Comparison of ENCODE assay signal across 34 cellular contexts in the genomic region with DNA sequence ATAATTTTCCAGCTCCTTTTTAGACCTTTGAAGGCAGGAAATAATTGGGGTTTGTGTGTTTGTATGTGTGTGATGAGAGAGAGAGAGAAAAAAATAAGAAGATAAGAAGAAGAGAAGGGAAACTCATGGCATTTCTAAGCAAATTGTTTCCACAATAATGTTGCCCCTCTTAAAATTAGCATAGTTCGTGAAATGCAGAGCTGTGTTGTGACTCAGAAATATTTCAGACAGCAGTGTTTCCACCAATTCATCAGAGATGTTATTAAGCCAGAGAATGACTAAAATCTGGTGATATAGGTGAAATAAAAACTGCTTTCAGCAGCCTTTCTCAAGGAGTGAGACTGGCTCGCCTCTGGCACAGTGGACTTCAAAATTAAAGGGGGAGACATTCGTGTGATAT.
DNase-seq lines count a peak whose midpoint lies in the region; ATAC-seq, FAIRE-seq and TF ChIP-seq lines count a peak whose summit lies in the region.
"Had no signal": no experiment of that assay in that cellular context is flagged by ENCODE, and none has a peak within 500 bp of the region (broad histone marks: within the 10 kb centered on the region; RNA-seq: fewer than 3 reads in every experiment).

No MANE protein-coding gene starts in this region.

- TF ChIP-seq POLR2A in breast epithelium (IDR thresholded peaks at IDR 0.05): no peak
- no peak for TF ChIP-seq POLR2A in GM12878 (IDR thresholded peaks at IDR 0.05; ENCODE audit: low read depth, low read length)

- intact Hi-C loops in MCF 10A (cut with micrococcal nuclease): no loop called here
- intact Hi-C loops in breast epithelium (cut with DNase I; ENCODE audit: low total_unique reads): no loop called here
- intact Hi-C loops in GM12878 (cut with micrococcal nuclease; ENCODE audit: unreplicated experiment): no loop called here
- intact Hi-C loops in activated naive CD4-positive, alpha-beta T cell treated with anti-CD3 and anti-CD28 coated beads for 36 hours (cut with micrococcal nuclease): no loop called here

- no peak for TF ChIP-seq RAD21 in GM12878 (IDR thresholded peaks at IDR 0.05; ENCODE audit: insufficient read depth, low read depth, low read length)

- in situ Hi-C loops in GM12878 (cut with MboI): no loop called here

- no peak for DNase-seq in MCF 10A (ENCODE audit: unreplicated experiment)
- DNase-seq in breast epithelium (ENCODE audit: low spot score in 2 of 2): no peak
- peak; percentile 43 for DNase-seq in M059J (ENCODE audit: low read depth)
- no peak for DNase-seq in GM12878 (ENCODE audit: low read depth, low spot score)
- no peak for DNase-seq in nephron progenitor cell
- DNase-seq in activated naive CD4-positive, alpha-beta T cell treated with anti-CD3 and anti-CD28 coated beads for 36 hours: no peak
- no peak for DNase-seq in UCSD-AML1 (lab: John Stamatoyannopoulos, UW; ENCODE audit: unreplicated experiment)
- DNase-seq: activated CD8-positive, alpha-beta memory T cell treated with anti-CD3 and anti-CD28 coated beads, Interleukin-2, amount 50 U/mL, for 4 hours; anterior cingulate cortex; CD4-positive, CD25-positive, alpha-beta regulatory T cell; endodermal cell; gastrocnemius medialis; H7; hippocampal formation; KG1; left colon; MV-4-11; naive B cell; NCI-H510A; occipital lobe; Right ventricle myocardium superior; small intestine; stimulated activated CD4-positive, alpha-beta T cell treated with anti-CD3 and anti-CD28 coated beads, Interleukin-1b, Interleukin-23, amount 100 ng/mL, for 48 hours; stimulated activated CD8-positive, alpha-beta memory T cell treated with anti-CD3 and anti-CD28 coated beads, Interleukin-4, amount 100 ng/mL, for 48 hours; T-helper 9 cell had no signal

- H3K9me3 ChIP-seq in breast epithelium (no peaks in the 10 kb centered on the region), GM12878 (replicated peaks; ENCODE audit: control insufficient read depth, insufficient read depth, low read length) (no peaks in the 10 kb centered on the region)
- H3K9me3 ChIP-seq: gastrocnemius medialis, tibial nerve had no signal

- H3K4me2 ChIP-seq in GM12878 (ENCODE audit: control insufficient read depth, insufficient read depth): no peak overlapping the region

- H3K9me3 Mint-ChIP-seq in MCF 10A (ENCODE audit: unreplicated experiment): no peaks in the 10 kb centered on the region
- no peaks in the 10 kb centered on the region for H3K9me3 Mint-ChIP-seq in nephron progenitor cell
- no peaks in the 10 kb centered on the region for H3K9me3 Mint-ChIP-seq in activated naive CD4-positive, alpha-beta T cell treated with anti-CD3 and anti-CD28 coated beads for 36 hours
- H3K9me3 Mint-ChIP-seq: activated naive CD4-positive, alpha-beta T cell treated with anti-CD3 and anti-CD28 coated beads, Interleukin-2, amount 50 U/mL, for 24 hours; activated T-helper 17 cell treated with anti-CD3 and anti-CD28 coated beads, Interleukin-2, amount 50 U/mL, for 72 hours; central memory CD8-positive, alpha-beta T cell; dendritic cell treated with granulocyte-macrophage colony-stimulating factor and Interleukin-4, amounts not matched to agents 40 ng/mL and 50 ng/mL, for 4 days; endodermal cell; naive B cell; WTC11 had no signal

- no peak overlapping the region for H3K4me3 Mint-ChIP-seq in MCF 10A (ENCODE audit: unreplicated experiment)
- no peak overlapping the region for H3K4me3 Mint-ChIP-seq in nephron progenitor cell
- H3K4me3 Mint-ChIP-seq in activated naive CD4-positive, alpha-beta T cell treated with anti-CD3 and anti-CD28 coated beads for 36 hours: no peak overlapping the region
- H3K4me3 Mint-ChIP-seq: activated naive CD4-positive, alpha-beta T cell treated with anti-CD3 and anti-CD28 coated beads, Interleukin-2, amount 50 U/mL, for 24 hours; activated T-helper 17 cell treated with anti-CD3 and anti-CD28 coated beads, Interleukin-2, amount 50 U/mL, for 72 hours; CD4-positive, CD25-positive, alpha-beta regulatory T cell; central memory CD8-positive, alpha-beta T cell; dendritic cell treated with granulocyte-macrophage colony-stimulating factor and Interleukin-4, amounts not matched to agents 40 ng/mL and 50 ng/mL, for 4 days; endodermal cell; naive B cell; WTC11 had no signal

- H3K4me3 ChIP-seq in breast epithelium (no peak overlapping the region), GM12878 (no peak overlapping the region)
- H3K4me3 ChIP-seq: gastrocnemius medialis, tibial nerve had no signal

- H3K9ac ChIP-seq in GM12878 (ENCODE audit: control insufficient read depth, insufficient read depth, low read length): no peak overlapping the region

- H3K79me2 ChIP-seq in GM12878 (ENCODE audit: control insufficient read depth, insufficient read depth, low read length): no peaks in the 10 kb centered on the region

- CTCF ChIA-PET in MCF 10A (lab: Yijun Ruan, JAX): interaction anchor here (0.5 to 1.6 kb wide), 7 partner anchors 12 to 1741 kb away, joined by 3 to 6 read pairs (median 3); no protein-coding TSS in a partner anchor
- CTCF ChIA-PET in GM12878 (lab: Yijun Ruan, JAX): interaction anchor here (1.2 to 2.8 kb wide), 2 partner anchors 8 to 86 kb away, joined by 4 to 12 read pairs; no protein-coding TSS in a partner anchor
- CTCF ChIA-PET in activated naive CD4-positive, alpha-beta T cell treated with anti-CD3 and anti-CD28 coated beads for 36 hours (lab: Charles Lee): interaction anchor here (0.5 to 1.1 kb wide), 2 partner anchors 84 to 473 kb away, joined by 3 read pairs; no protein-coding TSS in a partner anchor

- H3K27me3 Mint-ChIP-seq in MCF 10A (ENCODE audit: insufficient read depth, unreplicated experiment) (no peaks in the 10 kb centered on the region), nephron progenitor cell (ENCODE audit: low read depth, poor library complexity) (peaks cover 2% of the 10 kb centered on the region)
- H3K27me3 Mint-ChIP-seq in activated naive CD4-positive, alpha-beta T cell treated with anti-CD3 and anti-CD28 coated beads for 36 hours (ENCODE audit: low read depth): no peaks in the 10 kb centered on the region
- H3K27me3 Mint-ChIP-seq: activated T-helper 17 cell treated with anti-CD3 and anti-CD28 coated beads, Interleukin-2, amount 50 U/mL, for 72 hours had no signal

- 0% methylated on average over 3 of the region's 3 CpGs for WGBS in GM12878 (ENCODE audit: insufficient coverage, insufficient replicate concordance, low lambda C conversion rate, missing lambda C conversion rate)

- H3K36me3 ChIP-seq in breast epithelium: no peaks in the 10 kb centered on the region
- no peaks in the 10 kb centered on the region for H3K36me3 ChIP-seq in GM12878 (ENCODE audit: control insufficient read depth in 2 of 2, insufficient read depth in 2 of 2, low read length in 1 of 2)
- H3K36me3 ChIP-seq: gastrocnemius medialis, tibial nerve had no signal

- POLR2A ChIA-PET in MCF 10A (lab: Yijun Ruan, JAX): interaction anchor here (0.7 to 5.4 kb wide), 23 partner anchors 11 to 553 kb away, joined by 3 to 84 read pairs (median 6); a partner anchor contains a TSS
- POLR2A ChIA-PET in GM12878 (lab: Charles Lee): interaction anchor here (0.8 kb wide), 1 partner anchor 16 kb away, joined by 3 read pairs; no protein-coding TSS in a partner anchor

- SMC1A ChIA-PET in GM12878 (lab: Charles Lee; ENCODE audit: uncharacterized antibody, unreplicated experiment): interaction anchor here (0.8 to 2.1 kb wide), 4 partner anchors 48 to 85 kb away, joined by 3 to 7 read pairs (median 3); no protein-coding TSS in a partner anchor

- no peak overlapping the region for H2AFZ ChIP-seq in GM12878 (ENCODE audit: control insufficient read depth, low read depth, low read length)

- H3K27me3 ChIP-seq in breast epithelium (no peaks in the 10 kb centered on the region), GM12878 (replicated peaks in 1 of 2; ENCODE audit: control insufficient read depth in 2 of 2, insufficient read depth in 2 of 2, low read length in 1 of 2) (no peaks in the 10 kb centered on the region)
- H3K27me3 ChIP-seq: gastrocnemius medialis, tibial nerve had no signal

- H3K36me3 Mint-ChIP-seq in MCF 10A (ENCODE audit: insufficient read depth, unreplicated experiment) (no peaks in the 10 kb centered on the region), nephron progenitor cell (ENCODE audit: low read depth) (no peaks in the 10 kb centered on the region)
- no peaks in the 10 kb centered on the region for H3K36me3 Mint-ChIP-seq in activated naive CD4-positive, alpha-beta T cell treated with anti-CD3 and anti-CD28 coated beads for 36 hours (ENCODE audit: low read depth)
- H3K36me3 Mint-ChIP-seq: activated naive CD4-positive, alpha-beta T cell treated with anti-CD3 and anti-CD28 coated beads, Interleukin-2, amount 50 U/mL, for 24 hours; CD4-positive, CD25-positive, alpha-beta regulatory T cell; naive B cell; WTC11 had no signal

- H3K4me1 ChIP-seq in breast epithelium (no peaks in the 10 kb centered on the region), GM12878 (ENCODE audit: control insufficient read depth, insufficient read depth, low read length) (no peaks in the 10 kb centered on the region)

- TF ChIP-seq EP300 in GM12878 (IDR thresholded peaks at IDR 0.05; ENCODE audit: borderline replicate concordance in 1 of 2, control insufficient read depth in 1 of 2, low read depth in 2 of 2, low read length in 2 of 2): no peak

- BruUV-seq in MCF 10A (replicated peaks; lab: Mats Ljungman, UMichigan) (no TSS peak), GM12878 (replicated peaks; lab: Mats Ljungman, UMichigan) (no TSS peak)

- H4K20me1 ChIP-seq in GM12878 (ENCODE audit: control insufficient read depth, insufficient read depth): no peaks in the 10 kb centered on the region

- no peak for FAIRE-seq in GM12878 (lab: Jason Lieb, UNC)
- FAIRE-seq: GM12892, small intestine had no signal

- peaks cover 35% of the 10 kb centered on the region for H3K4me1 Mint-ChIP-seq in MCF 10A (ENCODE audit: insufficient read depth, unreplicated experiment)
- H3K4me1 Mint-ChIP-seq in nephron progenitor cell: peaks cover 19% of the 10 kb centered on the region
- H3K4me1 Mint-ChIP-seq in activated naive CD4-positive, alpha-beta T cell treated with anti-CD3 and anti-CD28 coated beads for 36 hours (ENCODE audit: low read depth): no peaks in the 10 kb centered on the region
- H3K4me1 Mint-ChIP-seq: activated naive CD4-positive, alpha-beta T cell treated with anti-CD3 and anti-CD28 coated beads, Interleukin-2, amount 50 U/mL, for 24 hours; central memory CD8-positive, alpha-beta T cell had no signal

- no peak for TF ChIP-seq CTCF in MCF 10A (IDR thresholded peaks at IDR 0.05; ENCODE audit: unreplicated experiment)
- no peak for TF ChIP-seq CTCF in breast epithelium (IDR thresholded peaks at IDR 0.05)
- TF ChIP-seq CTCF in GM12878 (IDR thresholded peaks at IDR 0.05 in 2 of 3, conservative IDR thresholded peaks at IDR 0.05 in 1 of 3; ENCODE audit: control insufficient read depth in 2 of 3, extremely low read depth in 1 of 3, insufficient read depth in 1 of 3, low read depth in 3 of 3, low read length in 3 of 3): no peak
- TF ChIP-seq CTCF in nephron progenitor cell (IDR thresholded peaks at IDR 0.05): no peak

- ATAC-seq in GM12878 (no peak), GM18873 (IDR thresholded peaks at IDR 0.05; ENCODE audit: low FRiP score, unreplicated experiment) (no peak)
- ATAC-seq: gastrocnemius medialis, WTC11 had no signal

- H3K27ac Mint-ChIP-seq in MCF 10A (ENCODE audit: low read depth, unreplicated experiment): peak overlapping the region; percentile 62
- H3K27ac Mint-ChIP-seq in nephron progenitor cell: peak overlapping the region; percentile 57
- no peak overlapping the region for H3K27ac Mint-ChIP-seq in activated naive CD4-positive, alpha-beta T cell treated with anti-CD3 and anti-CD28 coated beads for 36 hours
- H3K27ac Mint-ChIP-seq: activated naive CD4-positive, alpha-beta T cell treated with anti-CD3 and anti-CD28 coated beads, Interleukin-2, amount 50 U/mL, for 24 hours; activated T-helper 17 cell treated with anti-CD3 and anti-CD28 coated beads, Interleukin-2, amount 50 U/mL, for 72 hours; dendritic cell treated with granulocyte-macrophage colony-stimulating factor and Interleukin-4, amounts not matched to agents 40 ng/mL and 50 ng/mL, for 4 days; endodermal cell; naive B cell; WTC11 had no signal

- RAD21 ChIA-PET in GM12878 (lab: Charles Lee; ENCODE audit: unreplicated experiment): no interaction called here

- no peak overlapping the region for H3K27ac ChIP-seq in breast epithelium
- no peak overlapping the region for H3K27ac ChIP-seq in GM12878 (ENCODE audit: control insufficient read depth, insufficient read depth)
- H3K27ac ChIP-seq: 22Rv1, gastrocnemius medialis had no signal
